Comparison of ENCODE assay signal across 21 cellular contexts in genomic region chr6:122641818-122642217, GRCh38. TPM values are rescaled to one million over a fixed set of nuclear protein-coding genes. Genes with fewer than 3 reads are reported as not detected.
"Had no signal": no experiment of that assay in that cellular context is flagged by ENCODE, and none has a peak within 500 bp of the region (broad histone marks: within the 10 kb centered on the region; RNA-seq: fewer than 3 reads in every experiment).

No MANE protein-coding gene starts in this region.

- H3K27ac ChIP-seq: SJSA1, SK-N-MC had no signal

- H3K4me3 ChIP-seq: SJSA1, SK-N-MC had no signal

- DNase-seq: KBM-7, MV-4-11, NCI-H1092, NCI-H1105 treated with DMSO at 0.1 percent for 48 hours, NCI-H1417 treated with DMSO at 0.1 percent for 48 hours, NCI-H146, NCI-H1694 treated with DMSO at 0.1 percent for 48 hours, NCI-H1930, NCI-H2081 treated with DMSO at 0.1 percent for 48 hours, NCI-H2171, NCI-H226, NCI-H446, NCI-H510A, NCI-H524 treated with DMSO at 0.1 percent for 48 hours, NCI-H774, Right ventricle myocardium superior, RPMI8226, SIG-M5 had no signal

- FAIRE-seq: RCC 7860 had no signal

- H3K36me3 ChIP-seq: SJSA1 had no signal

- H3K9me3 ChIP-seq: SJSA1 had no signal

- H3K4me1 ChIP-seq: SJSA1 had no signal

RNA-seq across cellular contexts. Expression of gene PKIB, which starts 31.6 kb away (rescaled TPM):
- total RNA-seq: SJSA1 had no signal
